Comparison of ENCODE assay signal across 1 cellular context in the genomic region with DNA sequence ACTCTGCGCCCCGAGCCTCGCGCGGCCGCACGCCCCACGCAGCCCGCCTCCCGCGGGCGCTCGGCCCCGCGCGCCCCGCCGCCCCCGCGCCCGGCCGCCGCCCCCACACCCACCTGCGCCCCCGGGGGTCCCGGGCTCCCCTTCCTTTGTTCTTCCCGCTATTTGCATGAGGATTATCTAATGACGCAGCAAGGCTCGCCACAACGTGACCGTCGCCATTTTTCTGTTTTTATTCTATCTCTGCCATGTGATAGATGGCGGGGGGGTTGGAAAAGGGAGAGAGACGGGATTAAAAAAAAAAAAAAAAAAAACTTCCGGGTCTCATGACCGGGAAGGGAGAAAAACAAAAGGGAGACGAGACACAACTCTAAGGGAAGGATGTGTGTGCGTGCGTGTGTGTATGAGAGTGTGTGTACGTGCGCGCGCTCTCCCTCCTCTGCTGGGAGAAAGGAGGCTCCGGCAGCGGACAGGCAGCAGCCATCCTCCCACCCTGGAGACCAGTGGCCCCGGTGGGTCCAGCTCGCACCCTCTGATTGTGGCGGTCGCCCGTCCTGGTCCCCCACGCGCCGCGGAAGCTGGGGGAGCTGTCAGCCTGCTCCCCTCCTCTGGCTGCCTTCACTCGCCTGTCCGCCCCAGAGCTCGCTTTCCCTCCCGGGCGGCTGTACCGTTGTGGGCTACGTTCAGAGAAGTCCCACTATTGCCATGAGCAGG.
TF ChIP-seq lines count a peak whose summit lies in the region.

No MANE protein-coding gene starts in this region.

TF ChIP-seq in HCT116, 20 proteins besides CTCF, POLR2A, EP300 and RAD21 (continued from another document):
- TF ChIP-seq CEBPB (IDR thresholded peaks at IDR 0.05; ENCODE audit: low read depth) (no peak), ELF1 (IDR thresholded peaks at IDR 0.05; ENCODE audit: borderline replicate concordance, low read depth) (no peak; the same call in 1 of the 2 replicates), EZH2phosphoT487 (IDR thresholded peaks at IDR 0.05; ENCODE audit: borderline replicate concordance) (no peak), MAX (IDR thresholded peaks at IDR 0.05) (peak; percentile 75), ZBTB33 (IDR thresholded peaks at IDR 0.05; ENCODE audit: extremely low read depth, insufficient replicate concordance, low read length) (no peak), ATF3 (IDR thresholded peaks at IDR 0.05) (no peak), SIN3A (IDR thresholded peaks at IDR 0.05; ENCODE audit: low read depth) (no peak; the same call in 1 of the 2 replicates), SRF (IDR thresholded peaks at IDR 0.05; ENCODE audit: low read depth) (no peak), ZNF274 (IDR thresholded peaks at IDR 0.05; ENCODE audit: low read depth, low read length) (no peak)
